ENCODE assay signal across 27 cellular contexts in genomic region chr12:40632171-40632570, GRCh38.
"Had no signal": no experiment of that assay in that cellular context is flagged by ENCODE, and none has a peak within 500 bp of the region (broad histone marks: within the 10 kb centered on the region; RNA-seq: fewer than 3 reads in every experiment).

No MANE protein-coding gene starts in this region.

- H3K27ac ChIP-seq: colonic mucosa, epithelial cell of prostate, esophagus squamous epithelium, gastroesophageal sphincter, heart left ventricle, hepatocyte, left ventricle myocardium inferior, lower lobe of right lung had no signal

- H3K79me2 ChIP-seq: hepatocyte had no signal

- FAIRE-seq: endometrium, frontal cortex, kidney had no signal

- DNase-seq: colonic mucosa; cortex of kidney; effector CD8-positive, alpha-beta T cell; effector memory CD8-positive, alpha-beta T cell; endodermal cell; erythroblast; esophagus squamous epithelium; foreskin fibroblast; heart left ventricle; hypothalamus; immature natural killer cell; islet precursor cell; kidney; kidney glomerular epithelial cell; left colon; left ventricle myocardium inferior; lower lobe of right lung; mesenchymal stem cell; mucosa of descending colon; naive B cell had no signal

- H3K4me3 ChIP-seq: colonic mucosa, esophagus squamous epithelium, gastroesophageal sphincter, heart left ventricle, hepatocyte, left ventricle myocardium inferior, lower lobe of right lung, mucosa of descending colon had no signal

- H3K27me3 Mint-ChIP-seq: dendritic cell treated with granulocyte-macrophage colony-stimulating factor and Interleukin-4, amounts not matched to agents 40 ng/mL and 50 ng/mL, for 4 days; effector memory CD8-positive, alpha-beta T cell; naive B cell had no signal

- H3K4me2 ChIP-seq: hepatocyte had no signal

- H3K27me3 ChIP-seq: colonic mucosa, esophagus squamous epithelium, gastroesophageal sphincter, heart left ventricle, hepatocyte had no signal

- H3K4me1 ChIP-seq: colonic mucosa, esophagus squamous epithelium, gastroesophageal sphincter, heart left ventricle, left ventricle myocardium inferior, lower lobe of right lung had no signal

- H2AFZ ChIP-seq: hepatocyte had no signal

- H3K9me3 Mint-ChIP-seq: dendritic cell treated with granulocyte-macrophage colony-stimulating factor and Interleukin-4, amounts not matched to agents 40 ng/mL and 50 ng/mL, for 4 days had no signal

- H3K36me3 ChIP-seq: colonic mucosa, esophagus squamous epithelium, gastroesophageal sphincter, heart left ventricle, left ventricle myocardium inferior, lower lobe of right lung had no signal

- H3K9me3 ChIP-seq: colonic mucosa, esophagus squamous epithelium, gastroesophageal sphincter, heart left ventricle, left ventricle myocardium inferior, lower lobe of right lung, mucosa of descending colon had no signal

- H3K36me3 Mint-ChIP-seq: immature natural killer cell, mesothelial cell of epicardium, naive B cell had no signal

- H3K4me3 Mint-ChIP-seq: dendritic cell treated with granulocyte-macrophage colony-stimulating factor and Interleukin-4, amounts not matched to agents 40 ng/mL and 50 ng/mL, for 4 days; effector memory CD8-positive, alpha-beta T cell; endodermal cell; immature natural killer cell; mesothelial cell of epicardium; naive B cell had no signal

- H3K27ac Mint-ChIP-seq: dendritic cell treated with granulocyte-macrophage colony-stimulating factor and Interleukin-4, amounts not matched to agents 40 ng/mL and 50 ng/mL, for 4 days; effector memory CD8-positive, alpha-beta T cell; endodermal cell; immature natural killer cell; mesothelial cell of epicardium; naive B cell had no signal

- H3K4me1 Mint-ChIP-seq: immature natural killer cell, naive B cell had no signal
